8 cellular contexts compared by ENCODE assay signal in the genomic region with DNA sequence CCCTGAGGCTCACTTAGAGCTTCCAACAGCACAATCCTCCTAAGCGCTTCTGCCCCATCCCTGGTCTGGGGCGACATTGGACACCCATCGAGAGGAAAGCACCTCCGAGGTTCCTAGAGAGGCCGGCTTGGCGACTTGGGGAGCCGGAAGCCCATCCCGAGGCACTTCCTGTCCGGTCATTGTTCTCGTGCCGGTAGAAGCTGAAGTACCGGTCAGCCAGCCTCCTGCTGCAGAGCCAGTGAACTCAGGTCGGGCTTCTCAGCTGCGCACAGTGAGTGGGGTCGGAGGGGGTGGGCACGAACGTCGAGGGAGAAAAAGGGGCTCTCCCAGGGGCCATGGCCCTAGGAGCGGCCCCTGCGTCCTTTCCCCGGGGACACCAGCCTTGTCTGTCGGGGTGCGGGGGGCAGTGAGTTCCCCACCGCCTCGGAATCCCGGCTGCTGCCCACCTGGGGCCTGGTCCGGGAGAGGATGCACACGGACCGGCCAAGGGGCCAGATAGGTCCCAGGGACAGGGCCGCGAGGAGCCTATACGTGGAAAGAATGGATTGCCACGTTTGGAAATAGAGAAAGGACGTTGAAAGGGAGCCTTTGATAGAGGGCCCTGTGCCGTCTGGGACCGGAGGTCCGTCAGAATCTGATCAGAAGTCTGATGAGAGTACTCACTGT. TPM values are rescaled to one million over a fixed set of nuclear protein-coding genes. Genes with fewer than 3 reads are reported as not detected.
DNase-seq lines count a peak whose midpoint lies in the region; ATAC-seq and TF ChIP-seq lines count a peak whose summit lies in the region.

A gene (plus strand): TSS at position 169 of the 666 bp plus-strand sequence. CDS start 2,336 bp downstream, outside the sequence.

- no peaks in the 10 kb centered on the region for H3K4me1 ChIP-seq in endodermal cell (ENCODE audit: control insufficient read depth, insufficient read depth, low read length)

- H3K27ac ChIP-seq in endodermal cell (ENCODE audit: low read depth, low read length): peak within 1 kb of the TSS; percentile 81

- peaks cover 5% of the 10 kb centered on the region for H3K9me3 ChIP-seq in endodermal cell (ENCODE audit: control insufficient read depth, low read length)

- peaks cover 33% of the 10 kb centered on the region for H3K9me3 Mint-ChIP-seq in endodermal cell

- peak; percentile 84 for ATAC-seq in GM18520 (IDR thresholded peaks at IDR 0.05; ENCODE audit: unreplicated experiment)
- peak; percentile 95 for ATAC-seq in HG02981 (IDR thresholded peaks at IDR 0.05; ENCODE audit: unreplicated experiment)

- WGBS in endodermal cell (ENCODE audit: insufficient coverage in 1 of 2, insufficient read length in 1 of 2), 2 experiments: 0 to 1% methylated on average over 14 to 37 of the region's 37 CpGs

- peak within 1 kb of the TSS; percentile 85 for H3K4me3 Mint-ChIP-seq in endodermal cell

- H3K36me3 Mint-ChIP-seq in endodermal cell (ENCODE audit: low read depth): peaks cover 51% of the 10 kb centered on the region

- no peaks in the 10 kb centered on the region for H3K27me3 Mint-ChIP-seq in endodermal cell (ENCODE audit: insufficient read depth)

- H3K9ac ChIP-seq in endodermal cell (ENCODE audit: extremely low read depth, low read length, poor library complexity, severe bottlenecking): peak within 1 kb of the TSS; percentile 81

- peak within 1 kb of the TSS; percentile 90 for H3K27ac Mint-ChIP-seq in endodermal cell

- peaks cover 40% of the 10 kb centered on the region for H3K36me3 ChIP-seq in endodermal cell (ENCODE audit: control insufficient read depth, insufficient read depth, low read length)

- TF ChIP-seq CTCF in WI38 (IDR thresholded peaks at IDR 0.05; ENCODE audit: low read depth, low read length) (no peak), endodermal cell (conservative IDR thresholded peaks at IDR 0.05) (no peak)

- DNase-seq in AG20443 (ENCODE audit: low spot score) (peak; percentile 97), NCI-H2107 treated with DMSO at 0.1 percent for 48 hours (lab: John Stamatoyannopoulos, UW; ENCODE audit: unreplicated experiment) (peak; percentile 31), endodermal cell (peak; percentile 94), lung microvascular endothelial cell (ENCODE audit: low read depth in 2 of 2) (peak; percentile 89 to 93)
- DNase-seq in stimulated activated CD8-positive, alpha-beta memory T cell treated with anti-CD3 and anti-CD28 coated beads, Interleukin-12 subunit alpha, Interleukin-12 subunit beta, amount 100 ng/mL, for 1 hour (ENCODE audit: low read depth): peak; percentile 3

- H3K4me3 ChIP-seq in WI38 (ENCODE audit: low read depth, low read length) (peak within 1 kb of the TSS; percentile 97), endodermal cell (ENCODE audit: low read length) (peak within 1 kb of the TSS; percentile 89)

- H3K27me3 ChIP-seq in endodermal cell (ENCODE audit: control insufficient read depth, insufficient read depth, low read length, poor library complexity, severe bottlenecking): no peaks in the 10 kb centered on the region

- no peaks in the 10 kb centered on the region for H3K4me1 Mint-ChIP-seq in endodermal cell

RNA-seq across cellular contexts. Expression of the gene that starts here (rescaled TPM):
- total RNA-seq in endodermal cell: 10 to 100 TPM; 16.0 to 16.6 TPM
- 16.3 TPM for polyA plus RNA-seq in endodermal cell (2013, experiment 1 of 2)
- polyA plus RNA-seq in endodermal cell (2013, experiment 2 of 2): 13.7 TPM
- total RNA-seq in lung microvascular endothelial cell: 9.4 and 14.3 TPM in 2 replicates

Comparison
In these comparisons a context has a peak if more than half of its experiments do, and no peak if none do; other contexts are left out.
1. Peak in every context shown above with its lines: DNase-seq, ATAC-seq, H3K4me3 ChIP-seq and H3K27ac ChIP-seq.
2. DNase-seq: peak in every context shown above with its lines; median percentile 97 in AG20443; 94 in endodermal cell; 91 in lung microvascular endothelial cell; 31 in NCI-H2107 treated with DMSO at 0.1 percent for 48 hours; 3 in stimulated activated CD8-positive, alpha-beta memory T cell treated with anti-CD3 and anti-CD28 coated beads, Interleukin-12 subunit alpha, Interleukin-12 subunit beta, amount 100 ng/mL, for 1 hour.